1 cellular context compared by ENCODE assay signal in the genomic region with DNA sequence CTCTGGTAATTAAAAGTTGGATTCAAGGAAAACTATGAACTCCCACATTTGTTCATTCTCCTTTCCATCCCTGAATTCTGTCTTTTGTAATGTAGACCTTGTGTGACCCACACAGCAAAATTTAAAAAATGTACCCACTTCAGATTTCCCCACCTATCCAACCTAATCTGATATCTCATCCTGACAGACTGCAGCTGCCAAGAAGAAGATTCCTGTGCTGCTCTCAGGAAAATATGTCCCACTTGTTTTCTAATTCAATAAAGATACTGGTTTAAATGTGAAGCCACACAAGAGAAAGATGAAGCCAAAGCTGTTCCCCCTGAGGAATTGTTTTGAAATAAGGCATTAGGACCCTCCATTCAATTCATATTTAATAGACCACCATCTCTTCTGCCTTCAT.
TF ChIP-seq lines count a peak whose summit lies in the region.

No MANE protein-coding gene starts in this region.

TF ChIP-seq in SK-N-SH, 30 proteins besides CTCF, POLR2A, EP300 and RAD21:
- TF ChIP-seq TCF12 (IDR thresholded peaks at IDR 0.05) (peak; percentile 45), PBX3 (IDR thresholded peaks at IDR 0.05) (0 out of 2 replicates have a peak, but pooled peaks have one; percentile 13)
